In genomic region chr17:81912441-81913309, GRCh38 we compare ENCODE assay signal across 15 cellular contexts. TPM values are rescaled to one million over a fixed set of nuclear protein-coding genes. Genes with fewer than 3 reads are reported as not detected.
DNase-seq lines count a peak whose midpoint lies in the region; ATAC-seq and TF ChIP-seq lines count a peak whose summit lies in the region.
"Had no signal": no experiment of that assay in that cellular context is flagged by ENCODE, and none has a peak within 500 bp of the region (broad histone marks: within the 10 kb centered on the region; RNA-seq: fewer than 3 reads in every experiment).

No MANE protein-coding gene starts in this region.

- H2BK12ac ChIP-seq in H9 (ENCODE audit: insufficient read length, low read depth, low read length) = no peak overlapping the region

- no peaks in the 10 kb centered on the region for H3K79me1 ChIP-seq in H9 (ENCODE audit: insufficient read depth, low read depth, low read length, poor library complexity, severe bottlenecking)

- H3K4me1 ChIP-seq in H9 (ENCODE audit: insufficient read depth, low read length) = no peaks in the 10 kb centered on the region
- peaks cover 19% of the 10 kb centered on the region for H3K4me1 ChIP-seq in testis

- H3K56ac ChIP-seq in H9 (ENCODE audit: insufficient read length, low read depth, low read length) = no peak overlapping the region

- H3T11ph ChIP-seq in H9 (ENCODE audit: low read length) = no peak overlapping the region

- no peak for DNase-seq in H9
- no peak for DNase-seq in activated naive CD8-positive, alpha-beta T cell treated with anti-CD3 and anti-CD28 coated beads, Interleukin-2, amount 50 U/mL, for 24 hours
- no peak for DNase-seq in natural killer cell
- DNase-seq in HEK293T (ENCODE audit: extremely low spot score) = no peak
- DNase-seq in SK-N-DZ (ENCODE audit: low spot score) = no peak
- DNase-seq in testis = no peak
- no peak for DNase-seq in GM03348 (ENCODE audit: low spot score)
- DNase-seq: activated CD4-positive, alpha-beta T cell treated with anti-CD3 and anti-CD28 coated beads, Interleukin-2, amount 50 U/mL, for 1 hour; C1 segment of cervical spinal cord; GM23248; NCI-H1105; stimulated activated CD4-positive, alpha-beta T cell treated with anti-CD3 and anti-CD28 coated beads, Interleukin-1b, Interleukin-23, amount 100 ng/mL, for 48 hours; stimulated activated naive CD4-positive, alpha-beta T cell; T-helper 1 cell had no signal

- no peak for ATAC-seq in activated naive CD8-positive, alpha-beta T cell treated with anti-CD3 and anti-CD28 coated beads, Interleukin-2, amount 50 U/mL, for 24 hours
- no peak for ATAC-seq in natural killer cell

- no peak overlapping the region for H2BK5ac ChIP-seq in H9 (ENCODE audit: insufficient read length, low read length)

- H3K27ac ChIP-seq in C4-2B (peak overlapping the region; percentile 57), H9 (ENCODE audit: insufficient read length, low read depth, low read length) (no peak overlapping the region), testis (no peak overlapping the region)
- H3K27ac ChIP-seq: GM23248 had no signal

- POLR2A ChIA-PET in HEK293T (lab: Yijun Ruan, JAX) = interaction anchor here (0.6 to 1.1 kb wide), 4 partner anchors 17 to 80 kb away, joined by 3 read pairs; partner anchors contain the start of gene MCRIP1

- no peak overlapping the region for H3K4me3 ChIP-seq in testis
- H3K4me3 ChIP-seq: GM23248 had no signal

- peaks cover 8 to 12% of the 10 kb centered on the region in 2 experiments for H3K4me1 Mint-ChIP-seq in H9
- H3K4me1 Mint-ChIP-seq in activated naive CD8-positive, alpha-beta T cell treated with anti-CD3 and anti-CD28 coated beads, Interleukin-2, amount 50 U/mL, for 24 hours = peaks cover 15% of the 10 kb centered on the region
- peaks cover 20 to 40% of the 10 kb centered on the region in 2 donors for H3K4me1 Mint-ChIP-seq in natural killer cell

- no peaks in the 10 kb centered on the region for H3K36me3 ChIP-seq in testis (ENCODE audit: low read depth, missing control alignments)

- no peak overlapping the region for H2AK5ac ChIP-seq in H9 (ENCODE audit: insufficient read length, low read length)

- no peaks in the 10 kb centered on the region for H3K27me3 ChIP-seq in H9 (ENCODE audit: insufficient read depth, low read length)
- no peaks in the 10 kb centered on the region for H3K27me3 ChIP-seq in testis

- no peaks in the 10 kb centered on the region; the same call in 1 of the 2 replicates for H3K79me2 ChIP-seq in H9 (ENCODE audit: insufficient read depth, low read length)

- H3K4ac ChIP-seq in H9 (ENCODE audit: low read depth, low read length) = no peak overlapping the region

- TF ChIP-seq CTCF in C4-2B (conservative IDR thresholded peaks at IDR 0.05) = no peak
- no peak for TF ChIP-seq CTCF in H9 (conservative IDR thresholded peaks at IDR 0.05)
- TF ChIP-seq CTCF in natural killer cell (IDR thresholded peaks at IDR 0.05) = no peak
- TF ChIP-seq CTCF in testis (IDR thresholded peaks at IDR 0.05) = no peak

- no peaks in the 10 kb centered on the region for H4K20me1 ChIP-seq in H9 (ENCODE audit: control insufficient read depth, insufficient read depth, insufficient read length)

- H3K36me3 Mint-ChIP-seq in H9 (ENCODE audit: insufficient read depth in 1 of 3, low read depth in 3 of 3) (peaks cover 15 to 42% (median 36%) of the 10 kb centered on the region in 3 experiments; a peak in 6 of 7 replicates), natural killer cell (no peaks in the 10 kb centered on the region)
- peaks cover 18% of the 10 kb centered on the region for H3K36me3 Mint-ChIP-seq in activated naive CD8-positive, alpha-beta T cell treated with anti-CD3 and anti-CD28 coated beads, Interleukin-2, amount 50 U/mL, for 24 hours (ENCODE audit: low read depth)

- no peak overlapping the region for H4K91ac ChIP-seq in H9 (ENCODE audit: insufficient read length, low read depth, low read length)

- no CpG with 5 or more reads among the region's 32 CpGs for WGBS in H9 (ENCODE audit: extremely low coverage, insufficient read length, low lambda C conversion rate)
- 90 to 93% methylated on average over 24 to 32 of the region's 32 CpGs for WGBS in testis, 2 donors

- no peaks in the 10 kb centered on the region for H3K27me3 Mint-ChIP-seq in H9 (ENCODE audit: low read depth)
- H3K27me3 Mint-ChIP-seq in activated naive CD8-positive, alpha-beta T cell treated with anti-CD3 and anti-CD28 coated beads, Interleukin-2, amount 50 U/mL, for 24 hours = no peaks in the 10 kb centered on the region
- no peaks in the 10 kb centered on the region for H3K27me3 Mint-ChIP-seq in natural killer cell (ENCODE audit: low read depth in 2 of 2)

- no peak overlapping the region for H2AFZ ChIP-seq in H9 (ENCODE audit: low read length)
- H2AFZ ChIP-seq: GM23248 had no signal

- CTCF ChIA-PET in HEK293T (lab: Yijun Ruan, JAX) = no interaction called here

- no peak overlapping the region; a peak in 1 of 7 replicates for H3K27ac Mint-ChIP-seq in H9
- no peak overlapping the region for H3K27ac Mint-ChIP-seq in activated naive CD8-positive, alpha-beta T cell treated with anti-CD3 and anti-CD28 coated beads, Interleukin-2, amount 50 U/mL, for 24 hours
- H3K27ac Mint-ChIP-seq in natural killer cell = no peak overlapping the region

- no peak overlapping the region for H4K5ac ChIP-seq in H9 (ENCODE audit: insufficient read length, low read depth, low read length)

- no peak overlapping the region for H3K4me2 ChIP-seq in H9 (ENCODE audit: insufficient read depth, insufficient read length, low read length)

- TF ChIP-seq POLR2A in testis (IDR thresholded peaks at IDR 0.05) = no peak

- no peak overlapping the region for H3K18ac ChIP-seq in H9 (ENCODE audit: insufficient read length, low read depth, low read length)

- intact Hi-C loops in natural killer cell (cut with micrococcal nuclease) (no loop called here), testis (cut with DNase I; ENCODE audit: low total_unique reads) (no loop called here)

- H3K9me3 ChIP-seq in H9 (ENCODE audit: control insufficient read depth, low read depth, low read length) (no peaks in the 10 kb centered on the region), testis (no peaks in the 10 kb centered on the region)

- H3K9me3 Mint-ChIP-seq in H9 = no peaks in the 10 kb centered on the region; a peak in 1 of 5 replicates
- H3K9me3 Mint-ChIP-seq in activated naive CD8-positive, alpha-beta T cell treated with anti-CD3 and anti-CD28 coated beads, Interleukin-2, amount 50 U/mL, for 24 hours = no peaks in the 10 kb centered on the region
- no peaks in the 10 kb centered on the region for H3K9me3 Mint-ChIP-seq in natural killer cell

- no peak overlapping the region for H4K8ac ChIP-seq in H9 (replicated peaks; ENCODE audit: insufficient read length, low read depth, low read length)

- H2BK20ac ChIP-seq in H9 (ENCODE audit: low read depth, low read length, poor library complexity, severe bottlenecking) = no peak overlapping the region

- H2BK15ac ChIP-seq in H9 (ENCODE audit: low read depth, low read length) = no peak overlapping the region

- H3K23ac ChIP-seq in H9 (ENCODE audit: insufficient read length, low read depth, low read length) = no peak overlapping the region

- H3K4me3 Mint-ChIP-seq in H9 (peak overlapping the region; percentile 26 to 62; a peak in 3 of 5 replicates), natural killer cell (peak overlapping the region; percentile 40)
- peak overlapping the region; percentile 36 for H3K4me3 Mint-ChIP-seq in activated naive CD8-positive, alpha-beta T cell treated with anti-CD3 and anti-CD28 coated beads, Interleukin-2, amount 50 U/mL, for 24 hours

- H3K23me2 ChIP-seq in H9 (ENCODE audit: insufficient read length, low read depth, low read length, poor library complexity, severe bottlenecking) = peaks cover 10% of the 10 kb centered on the region

- no peak overlapping the region for H3K14ac ChIP-seq in H9 (ENCODE audit: insufficient read depth, low read length)

- no peak overlapping the region for H3K9ac ChIP-seq in H9 (ENCODE audit: extremely low read depth, insufficient read length, low read length)
- H3K9ac ChIP-seq: GM23248 had no signal

- H2BK120ac ChIP-seq in H9 (ENCODE audit: low read depth, low read length, poor library complexity, severe bottlenecking) = no peak overlapping the region

TF ChIP-seq in HEK293T, 16 proteins besides CTCF, POLR2A, EP300 and RAD21 (continues in another document):
- TF ChIP-seq ZNF384 (IDR thresholded peaks at IDR 0.05) = no peak

RNA-seq across cellular contexts. Expression of gene PCYT2, which starts 1.5 kb away (rescaled TPM):
- total RNA-seq in H9 (2021) (24.5 and 24.9 TPM in 2 replicates), natural killer cell (10 to 100 TPM; 30.6 to 34.4 (median 34.2) TPM), testis (100 to 1,000 TPM; 171 to 438 TPM)
- 45.0 and 45.3 TPM in 2 replicates for polyA plus RNA-seq in SK-N-DZ (2014; cell fraction: cytosol; rRNA removed)
- polyA plus RNA-seq in SK-N-DZ (2014; cell fraction: nucleus; rRNA removed) = 168 and 187 TPM in 2 replicates
- polyA plus RNA-seq in testis (ENCODE audit: insufficient read depth, low read depth, low replicate concordance) = 488 TPM

RNA-seq across cellular contexts. Expression of gene SIRT7, which starts 5.3 kb away (rescaled TPM):
- total RNA-seq in H9 (2021) (28.7 and 29.7 TPM in 2 replicates), natural killer cell (100 to 1,000 TPM in 1 of 3 donors, 10 to 100 TPM in 2; 75.8 to 102 (median 94.9) TPM), testis (10 to 100 TPM; 48.4 to 59.3 TPM)
- polyA plus RNA-seq in SK-N-DZ (2014; cell fraction: cytosol; rRNA removed) = 13.1 and 31.6 TPM in 2 replicates
- polyA plus RNA-seq in SK-N-DZ (2014; cell fraction: nucleus; rRNA removed) = 103 and 122 TPM in 2 replicates
- polyA plus RNA-seq in testis (ENCODE audit: insufficient read depth, low read depth, low replicate concordance) = 34.1 TPM

RNA-seq across cellular contexts. Expression of gene NPB, which starts 10.6 kb away (rescaled TPM):
- 2.1 and 2.4 TPM in 2 replicates for total RNA-seq in H9 (2021)
- total RNA-seq in natural killer cell = under 1 TPM in 2 of 3 donors, not detected in 1; 0.18 to 0.31 TPM
- 3.0 and 13.2 TPM in 2 replicates for polyA plus RNA-seq in SK-N-DZ (2014; cell fraction: cytosol; rRNA removed)
- polyA plus RNA-seq in SK-N-DZ (2014; cell fraction: nucleus; rRNA removed) = 0.83 and 3.4 TPM in 2 replicates
- total RNA-seq in testis = 10 to 100 TPM; 22.7 to 27.3 TPM
- polyA plus RNA-seq in testis (ENCODE audit: insufficient read depth, low read depth, low replicate concordance) = 1.8 TPM

RNA-seq across cellular contexts. Expression of gene MAFG, which starts 14.9 kb away (rescaled TPM):
- 31.4 and 33.7 TPM in 2 replicates for total RNA-seq in H9 (2021)
- 10 to 100 TPM; 11.9 to 14.6 (median 13.2) TPM for total RNA-seq in natural killer cell
- polyA plus RNA-seq in SK-N-DZ (2014; cell fraction: cytosol; rRNA removed) = 23.9 and 27.7 TPM in 2 replicates
- polyA plus RNA-seq in SK-N-DZ (2014; cell fraction: nucleus; rRNA removed) = 39.9 and 56.8 TPM in 2 replicates
- 10 to 100 TPM; 31.7 to 36.9 TPM for total RNA-seq in testis
- polyA plus RNA-seq in testis (ENCODE audit: insufficient read depth, low read depth, low replicate concordance) = 21.8 TPM

RNA-seq across cellular contexts. Expression of gene ANAPC11, which starts 21.2 kb away (rescaled TPM):
- total RNA-seq in H9 (2021) (197 and 208 TPM in 2 replicates), natural killer cell (10 to 100 TPM; 40.1 to 50.9 (median 41.5) TPM), testis (100 to 1,000 TPM; 191 to 198 TPM)
- 414 and 518 TPM in 2 replicates for polyA plus RNA-seq in SK-N-DZ (2014; cell fraction: cytosol; rRNA removed)
- polyA plus RNA-seq in SK-N-DZ (2014; cell fraction: nucleus; rRNA removed) = 292 and 327 TPM in 2 replicates
- 195 TPM for polyA plus RNA-seq in testis (ENCODE audit: insufficient read depth, low read depth, low replicate concordance)
